Comparison of ENCODE assay signal across 8 cellular contexts in genomic region chr15:58070801-58071418, GRCh38. TPM values are rescaled to one million over a fixed set of nuclear protein-coding genes. Genes with fewer than 3 reads are reported as not detected.
DNase-seq lines count a peak whose midpoint lies in the region; FAIRE-seq and TF ChIP-seq lines count a peak whose summit lies in the region.
"Had no signal": no experiment of that assay in that cellular context is flagged by ENCODE, and none has a peak within 500 bp of the region (broad histone marks: within the 10 kb centered on the region; RNA-seq: fewer than 3 reads in every experiment).

No MANE protein-coding gene starts in this region.

- no peaks in the 10 kb centered on the region for H3F3A ChIP-seq in SU-DHL-6 (ENCODE audit: insufficient read depth)

- WGBS in stomach, 5 donors: 35 to 42% (median 39%) methylated on average over 7 of the region's 7 CpGs

- H3K9me2 ChIP-seq in SU-DHL-6 (replicated peaks; ENCODE audit: insufficient read depth, low read length): no peaks in the 10 kb centered on the region

- peak; percentile 56 for TF ChIP-seq CTCF in SU-DHL-6 (IDR thresholded peaks at IDR 0.05; ENCODE audit: insufficient read depth, low read length, poor library complexity, severe bottlenecking)
- TF ChIP-seq CTCF in stomach (IDR thresholded peaks at IDR 0.05): peak in 5 of 7 experiments; percentile 58 to 88 (median 64)

- no peak for TF ChIP-seq EP300 in stomach (IDR thresholded peaks at IDR 0.05)

- no peaks in the 10 kb centered on the region for H3K36me3 ChIP-seq in SU-DHL-6 (ENCODE audit: low read length)
- H3K36me3 ChIP-seq in stomach: no peaks in the 10 kb centered on the region

- intact Hi-C loops in stomach (cut with DNase I; ENCODE audit: low total_unique reads): loop anchor here (5.0 kb wide), 1 partner anchor 204 kb away; no protein-coding TSS in a partner anchor

- no peak overlapping the region for H3K4me2 ChIP-seq in SU-DHL-6 (ENCODE audit: low read depth, low read length, poor library complexity, severe bottlenecking)

- H3K27me3 ChIP-seq in SU-DHL-6 (ENCODE audit: low read length): no peaks in the 10 kb centered on the region
- H3K27me3 ChIP-seq in stomach: peaks cover 3 to 56% (median 12%) of the 10 kb centered on the region in 3 donors

- H3K4me3 ChIP-seq in SU-DHL-6 (ENCODE audit: insufficient read depth, low read length, poor library complexity, severe bottlenecking) (no peak overlapping the region), stomach (no peak overlapping the region)

- no peak overlapping the region for H2AFZ ChIP-seq in SU-DHL-6 (ENCODE audit: low read depth, low read length, severe bottlenecking)

- H3K9me3 ChIP-seq in SU-DHL-6 (ENCODE audit: insufficient read depth, low read length) (no peaks in the 10 kb centered on the region), stomach (no peaks in the 10 kb centered on the region)

- peak; percentile 81 for FAIRE-seq in G401.6 (lab: Jason Lieb, UNC)

- DNase-seq in LoVo (ENCODE audit: low spot score): peak; percentile 56
- DNase-seq in ecto neural progenitor cell (ENCODE audit: low spot score): peak; percentile 71
- peak; percentile 82 for DNase-seq in medulla oblongata (ENCODE audit: extremely low spot score)
- DNase-seq in stomach: peak; percentile 61
- DNase-seq in NCI-H1436 (lab: John Stamatoyannopoulos, UW): no peak

- H3K27ac ChIP-seq in SU-DHL-6 (ENCODE audit: low read depth, low read length) (no peak overlapping the region), stomach (no peak overlapping the region)

- no peaks in the 10 kb centered on the region for H4K20me1 ChIP-seq in SU-DHL-6 (ENCODE audit: low read depth, low read length)

- H3K4me1 ChIP-seq in stomach: peaks cover 3 to 8% (median 6%) of the 10 kb centered on the region in 4 donors

- H3K79me2 ChIP-seq in SU-DHL-6 (ENCODE audit: insufficient read depth, low read length): no peaks in the 10 kb centered on the region

- no peak for TF ChIP-seq POLR2A in stomach (IDR thresholded peaks at IDR 0.05)

- H3K9ac ChIP-seq in SU-DHL-6 (ENCODE audit: low read length): no peak overlapping the region

RNA-seq across cellular contexts. Expression of gene ALDH1A2, which starts 5.4 kb away (rescaled TPM):
- total RNA-seq in stomach: 1 to 10 TPM in 2 of 5 donors, under 1 TPM in 1, not detected in 2; 0.45 to 4.4 (median 1.8) TPM
- 1 to 10 TPM in 1 of 3 donors, under 1 TPM in 2; 0.15 to 3.5 (median 0.25) TPM for polyA plus RNA-seq in stomach
- total RNA-seq: activated naive CD4-positive, alpha-beta T cell treated with anti-CD3 and anti-CD28 coated beads, Interleukin-2, amount 50 U/mL, for 72 hours had no signal
